ENCODE assay signal across 1 cellular context in the genomic region with DNA sequence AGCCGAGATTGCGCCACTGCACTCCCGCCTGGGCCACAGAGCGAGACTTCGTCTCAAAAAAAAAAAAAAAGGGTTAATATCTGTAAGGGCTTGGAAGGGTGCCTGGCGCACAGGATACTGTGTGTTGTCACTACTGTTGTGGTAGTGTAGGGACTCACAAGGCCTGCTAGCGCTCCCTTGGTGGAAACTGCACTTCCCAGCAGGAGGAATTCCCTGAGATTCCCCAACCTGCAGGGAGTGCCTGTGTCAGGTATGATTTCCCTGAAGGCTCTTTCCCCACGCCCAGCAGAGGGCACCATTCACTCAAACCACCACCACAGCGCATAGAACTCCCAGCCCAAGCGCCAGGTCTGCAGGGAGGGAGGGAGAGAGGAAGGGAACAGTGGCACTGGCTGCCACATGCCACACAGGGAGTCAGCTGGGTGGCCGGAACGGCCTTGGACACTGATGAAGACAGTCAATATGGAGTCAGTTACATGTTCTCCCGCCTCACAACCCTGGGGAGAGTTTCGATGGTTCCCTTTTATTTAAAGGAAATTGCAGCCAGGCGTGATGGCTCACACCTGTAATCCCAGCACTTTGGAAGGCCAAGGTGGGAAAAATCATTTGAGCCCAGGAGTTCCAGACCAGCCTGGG.
A peak's percentile ranks its signal among the peaks of the same experiment; 100 is the strongest.
TF ChIP-seq lines count a peak whose summit lies in the region.

No MANE protein-coding gene starts in this region.

TF ChIP-seq in HepG2, 621 proteins besides CTCF, POLR2A, EP300 and RAD21 (continued from another document and continues in another):
- TF ChIP-seq RELA (CRISPR knock-in tag; IDR thresholded peaks at IDR 0.05) = peak; percentile 89; the same call in 1 of the 2 replicates
- peak; percentile 100 for TF ChIP-seq STAG1 (CRISPR knock-in tag; IDR thresholded peaks at IDR 0.05)
- TF ChIP-seq ZNF296 (CRISPR knock-in tag; conservative IDR thresholded peaks at IDR 0.05) = 0 out of 2 replicates have a peak, but pooled peaks have one; percentile 31
- peak; percentile 36; the same call in 1 of the 2 replicates for TF ChIP-seq MYC (CRISPR knock-in tag; IDR thresholded peaks at IDR 0.05; ENCODE audit: borderline replicate concordance)
- TF ChIP-seq MIXL1 (CRISPR knock-in tag; IDR thresholded peaks at IDR 0.05) = peak; percentile 76
- TF ChIP-seq CREM (IDR thresholded peaks at IDR 0.05) = no peak
- no peak for TF ChIP-seq CREM (CRISPR knock-in tag; IDR thresholded peaks at IDR 0.05)
- no peak for TF ChIP-seq ZNF841 (CRISPR knock-in tag; IDR thresholded peaks at IDR 0.05; ENCODE audit: borderline replicate concordance)
- TF ChIP-seq, protein P1, sequence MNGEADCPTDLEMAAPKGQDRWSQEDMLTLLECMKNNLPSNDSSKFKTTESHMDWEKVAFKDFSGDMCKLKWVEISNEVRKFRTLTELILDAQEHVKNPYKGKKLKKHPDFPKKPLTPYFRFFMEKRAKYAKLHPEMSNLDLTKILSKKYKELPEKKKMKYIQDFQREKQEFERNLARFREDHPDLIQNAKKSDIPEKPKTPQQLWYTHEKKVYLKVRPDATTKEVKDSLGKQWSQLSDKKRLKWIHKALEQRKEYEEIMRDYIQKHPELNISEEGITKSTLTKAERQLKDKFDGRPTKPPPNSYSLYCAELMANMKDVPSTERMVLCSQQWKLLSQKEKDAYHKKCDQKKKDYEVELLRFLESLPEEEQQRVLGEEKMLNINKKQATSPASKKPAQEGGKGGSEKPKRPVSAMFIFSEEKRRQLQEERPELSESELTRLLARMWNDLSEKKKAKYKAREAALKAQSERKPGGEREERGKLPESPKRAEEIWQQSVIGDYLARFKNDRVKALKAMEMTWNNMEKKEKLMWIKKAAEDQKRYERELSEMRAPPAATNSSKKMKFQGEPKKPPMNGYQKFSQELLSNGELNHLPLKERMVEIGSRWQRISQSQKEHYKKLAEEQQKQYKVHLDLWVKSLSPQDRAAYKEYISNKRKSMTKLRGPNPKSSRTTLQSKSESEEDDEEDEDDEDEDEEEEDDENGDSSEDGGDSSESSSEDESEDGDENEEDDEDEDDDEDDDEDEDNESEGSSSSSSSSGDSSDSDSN (CRISPR knock-in tag; IDR thresholded peaks at IDR 0.05) = peak; percentile 52; the same call in 1 of the 2 replicates
- TF ChIP-seq, protein P2, sequence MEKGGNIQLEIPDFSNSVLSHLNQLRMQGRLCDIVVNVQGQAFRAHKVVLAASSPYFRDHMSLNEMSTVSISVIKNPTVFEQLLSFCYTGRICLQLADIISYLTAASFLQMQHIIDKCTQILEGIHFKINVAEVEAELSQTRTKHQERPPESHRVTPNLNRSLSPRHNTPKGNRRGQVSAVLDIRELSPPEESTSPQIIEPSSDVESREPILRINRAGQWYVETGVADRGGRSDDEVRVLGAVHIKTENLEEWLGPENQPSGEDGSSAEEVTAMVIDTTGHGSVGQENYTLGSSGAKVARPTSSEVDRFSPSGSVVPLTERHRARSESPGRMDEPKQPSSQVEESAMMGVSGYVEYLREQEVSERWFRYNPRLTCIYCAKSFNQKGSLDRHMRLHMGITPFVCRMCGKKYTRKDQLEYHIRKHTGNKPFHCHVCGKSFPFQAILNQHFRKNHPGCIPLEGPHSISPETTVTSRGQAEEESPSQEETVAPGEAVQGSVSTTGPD (CRISPR knock-in tag; IDR thresholded peaks at IDR 0.05) = no peak
- no peak for TF ChIP-seq LCORL (IDR thresholded peaks at IDR 0.05)
- TF ChIP-seq LCORL (CRISPR knock-in tag; IDR thresholded peaks at IDR 0.05) = peak; percentile 76; the same call in 1 of the 2 replicates
- TF ChIP-seq SIX1 (CRISPR knock-in tag; IDR thresholded peaks at IDR 0.05; ENCODE audit: borderline replicate concordance) = no peak
- TF ChIP-seq THAP11 (CRISPR knock-in tag; IDR thresholded peaks at IDR 0.05) = peak; percentile 53
- peak; percentile 90; the same call in 1 of the 2 replicates for TF ChIP-seq SMAD1 (CRISPR knock-in tag; IDR thresholded peaks at IDR 0.05; ENCODE audit: borderline replicate concordance, low read depth)
- TF ChIP-seq ZNF652 (CRISPR knock-in tag; IDR thresholded peaks at IDR 0.05; ENCODE audit: borderline replicate concordance, low read depth) = peak; percentile 68; the same call in 1 of the 2 replicates
- TF ChIP-seq JDP2 (CRISPR knock-in tag; IDR thresholded peaks at IDR 0.05; ENCODE audit: borderline replicate concordance) = no peak
- peak; percentile 69; the same call in 1 of the 2 replicates for TF ChIP-seq CBX5 (CRISPR knock-in tag; IDR thresholded peaks at IDR 0.05; ENCODE audit: borderline replicate concordance)
- TF ChIP-seq, protein P3, sequence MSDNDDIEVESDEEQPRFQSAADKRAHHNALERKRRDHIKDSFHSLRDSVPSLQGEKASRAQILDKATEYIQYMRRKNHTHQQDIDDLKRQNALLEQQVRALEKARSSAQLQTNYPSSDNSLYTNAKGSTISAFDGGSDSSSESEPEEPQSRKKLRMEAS (IDR thresholded peaks at IDR 0.05) = peak; percentile 58; the same call in 1 of the 2 replicates
- TF ChIP-seq RARA (CRISPR knock-in tag; IDR thresholded peaks at IDR 0.05) = peak; percentile 32; the same call in 1 of the 2 replicates
- peak; percentile 95 for TF ChIP-seq SALL1 (CRISPR knock-in tag; IDR thresholded peaks at IDR 0.05)
- TF ChIP-seq SATB2 (CRISPR knock-in tag; IDR thresholded peaks at IDR 0.05) = no peak
- peak; percentile 63; the same call in 1 of the 2 replicates for TF ChIP-seq ZBTB7B (CRISPR knock-in tag; IDR thresholded peaks at IDR 0.05)
- no peak for TF ChIP-seq NCOA2 (CRISPR knock-in tag; IDR thresholded peaks at IDR 0.05)
- TF ChIP-seq, protein P4, sequence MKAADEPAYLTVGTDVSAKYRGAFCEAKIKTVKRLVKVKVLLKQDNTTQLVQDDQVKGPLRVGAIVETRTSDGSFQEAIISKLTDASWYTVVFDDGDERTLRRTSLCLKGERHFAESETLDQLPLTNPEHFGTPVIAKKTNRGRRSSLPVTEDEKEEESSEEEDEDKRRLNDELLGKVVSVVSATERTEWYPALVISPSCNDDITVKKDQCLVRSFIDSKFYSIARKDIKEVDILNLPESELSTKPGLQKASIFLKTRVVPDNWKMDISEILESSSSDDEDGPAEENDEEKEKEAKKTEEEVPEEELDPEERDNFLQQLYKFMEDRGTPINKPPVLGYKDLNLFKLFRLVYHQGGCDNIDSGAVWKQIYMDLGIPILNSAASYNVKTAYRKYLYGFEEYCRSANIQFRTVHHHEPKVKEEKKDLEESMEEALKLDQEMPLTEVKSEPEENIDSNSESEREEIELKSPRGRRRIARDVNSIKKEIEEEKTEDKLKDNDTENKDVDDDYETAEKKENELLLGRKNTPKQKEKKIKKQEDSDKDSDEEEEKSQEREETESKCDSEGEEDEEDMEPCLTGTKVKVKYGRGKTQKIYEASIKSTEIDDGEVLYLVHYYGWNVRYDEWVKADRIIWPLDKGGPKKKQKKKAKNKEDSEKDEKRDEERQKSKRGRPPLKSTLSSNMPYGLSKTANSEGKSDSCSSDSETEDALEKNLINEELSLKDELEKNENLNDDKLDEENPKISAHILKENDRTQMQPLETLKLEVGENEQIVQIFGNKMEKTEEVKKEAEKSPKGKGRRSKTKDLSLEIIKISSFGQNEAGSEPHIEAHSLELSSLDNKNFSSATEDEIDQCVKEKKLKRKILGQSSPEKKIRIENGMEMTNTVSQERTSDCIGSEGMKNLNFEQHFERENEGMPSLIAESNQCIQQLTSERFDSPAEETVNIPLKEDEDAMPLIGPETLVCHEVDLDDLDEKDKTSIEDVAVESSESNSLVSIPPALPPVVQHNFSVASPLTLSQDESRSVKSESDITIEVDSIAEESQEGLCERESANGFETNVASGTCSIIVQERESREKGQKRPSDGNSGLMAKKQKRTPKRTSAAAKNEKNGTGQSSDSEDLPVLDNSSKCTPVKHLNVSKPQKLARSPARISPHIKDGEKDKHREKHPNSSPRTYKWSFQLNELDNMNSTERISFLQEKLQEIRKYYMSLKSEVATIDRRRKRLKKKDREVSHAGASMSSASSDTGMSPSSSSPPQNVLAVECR (CRISPR knock-in tag; IDR thresholded peaks at IDR 0.05; ENCODE audit: borderline replicate concordance) = peak; percentile 34; the same call in 1 of the 2 replicates
- TF ChIP-seq, protein P5, sequence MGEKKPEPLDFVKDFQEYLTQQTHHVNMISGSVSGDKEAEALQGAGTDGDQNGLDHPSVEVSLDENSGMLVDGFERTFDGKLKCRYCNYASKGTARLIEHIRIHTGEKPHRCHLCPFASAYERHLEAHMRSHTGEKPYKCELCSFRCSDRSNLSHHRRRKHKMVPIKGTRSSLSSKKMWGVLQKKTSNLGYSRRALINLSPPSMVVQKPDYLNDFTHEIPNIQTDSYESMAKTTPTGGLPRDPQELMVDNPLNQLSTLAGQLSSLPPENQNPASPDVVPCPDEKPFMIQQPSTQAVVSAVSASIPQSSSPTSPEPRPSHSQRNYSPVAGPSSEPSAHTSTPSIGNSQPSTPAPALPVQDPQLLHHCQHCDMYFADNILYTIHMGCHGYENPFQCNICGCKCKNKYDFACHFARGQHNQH (CRISPR knock-in tag; IDR thresholded peaks at IDR 0.05) = peak; percentile 83; the same call in 1 of the 2 replicates
- 0 out of 2 replicates have a peak, but pooled peaks have one; percentile 48 for TF ChIP-seq ZMAT3 (CRISPR knock-in tag; conservative IDR thresholded peaks at IDR 0.05)
- TF ChIP-seq ETV5 (CRISPR knock-in tag; IDR thresholded peaks at IDR 0.05; ENCODE audit: borderline replicate concordance) = peak; percentile 47; the same call in 1 of the 2 replicates
- TF ChIP-seq MYNN (CRISPR knock-in tag; IDR thresholded peaks at IDR 0.05; ENCODE audit: low read depth) = peak; percentile 49; the same call in 1 of the 2 replicates
- TF ChIP-seq NONO (IDR thresholded peaks at IDR 0.05) = no peak
- peak; percentile 78 for TF ChIP-seq NONO (CRISPR knock-in tag; conservative IDR thresholded peaks at IDR 0.05)
- peak; percentile 52; the same call in 1 of the 2 replicates for TF ChIP-seq ZNF124 (CRISPR knock-in tag; IDR thresholded peaks at IDR 0.05)
- TF ChIP-seq RBFOX2 (IDR thresholded peaks at IDR 0.05; ENCODE audit: low read depth, low read length) = no peak
- 0 out of 2 replicates have a peak, but pooled peaks have one; percentile 54 for TF ChIP-seq KLF6 (CRISPR knock-in tag; IDR thresholded peaks at IDR 0.05)
- peak; percentile 31; the same call in 1 of the 2 replicates for TF ChIP-seq GABPB1 (CRISPR knock-in tag; IDR thresholded peaks at IDR 0.05)
- no peak; the same call in 1 of the 2 replicates for TF ChIP-seq ZNF224 (CRISPR knock-in tag; IDR thresholded peaks at IDR 0.05)
- TF ChIP-seq ZNF264 (CRISPR knock-in tag; IDR thresholded peaks at IDR 0.05) = no peak
- TF ChIP-seq, protein P6, sequence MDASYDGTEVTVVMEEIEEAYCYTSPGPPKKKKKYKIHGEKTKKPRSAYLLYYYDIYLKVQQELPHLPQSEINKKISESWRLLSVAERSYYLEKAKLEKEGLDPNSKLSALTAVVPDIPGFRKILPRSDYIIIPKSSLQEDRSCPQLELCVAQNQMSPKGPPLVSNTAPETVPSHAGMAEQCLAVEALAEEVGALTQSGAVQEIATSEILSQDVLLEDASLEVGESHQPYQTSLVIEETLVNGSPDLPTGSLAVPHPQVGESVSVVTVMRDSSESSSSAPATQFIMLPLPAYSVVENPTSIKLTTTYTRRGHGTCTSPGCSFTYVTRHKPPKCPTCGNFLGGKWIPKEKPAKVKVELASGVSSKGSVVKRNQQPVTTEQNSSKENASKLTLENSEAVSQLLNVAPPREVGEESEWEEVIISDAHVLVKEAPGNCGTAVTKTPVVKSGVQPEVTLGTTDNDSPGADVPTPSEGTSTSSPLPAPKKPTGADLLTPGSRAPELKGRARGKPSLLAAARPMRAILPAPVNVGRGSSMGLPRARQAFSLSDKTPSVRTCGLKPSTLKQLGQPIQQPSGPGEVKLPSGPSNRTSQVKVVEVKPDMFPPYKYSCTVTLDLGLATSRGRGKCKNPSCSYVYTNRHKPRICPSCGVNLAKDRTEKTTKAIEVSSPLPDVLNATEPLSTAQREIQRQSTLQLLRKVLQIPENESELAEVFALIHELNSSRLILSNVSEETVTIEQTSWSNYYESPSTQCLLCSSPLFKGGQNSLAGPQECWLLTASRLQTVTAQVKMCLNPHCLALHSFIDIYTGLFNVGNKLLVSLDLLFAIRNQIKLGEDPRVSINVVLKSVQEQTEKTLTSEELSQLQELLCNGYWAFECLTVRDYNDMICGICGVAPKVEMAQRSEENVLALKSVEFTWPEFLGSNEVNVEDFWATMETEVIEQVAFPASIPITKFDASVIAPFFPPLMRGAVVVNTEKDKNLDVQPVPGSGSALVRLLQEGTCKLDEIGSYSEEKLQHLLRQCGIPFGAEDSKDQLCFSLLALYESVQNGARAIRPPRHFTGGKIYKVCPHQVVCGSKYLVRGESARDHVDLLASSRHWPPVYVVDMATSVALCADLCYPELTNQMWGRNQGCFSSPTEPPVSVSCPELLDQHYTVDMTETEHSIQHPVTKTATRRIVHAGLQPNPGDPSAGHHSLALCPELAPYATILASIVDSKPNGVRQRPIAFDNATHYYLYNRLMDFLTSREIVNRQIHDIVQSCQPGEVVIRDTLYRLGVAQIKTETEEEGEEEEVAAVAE (CRISPR knock-in tag; IDR thresholded peaks at IDR 0.05; ENCODE audit: borderline replicate concordance) = peak; percentile 83; the same call in 1 of the 2 replicates
- no peak for TF ChIP-seq ZNF549 (CRISPR knock-in tag; IDR thresholded peaks at IDR 0.05)
- TF ChIP-seq, protein P7, sequence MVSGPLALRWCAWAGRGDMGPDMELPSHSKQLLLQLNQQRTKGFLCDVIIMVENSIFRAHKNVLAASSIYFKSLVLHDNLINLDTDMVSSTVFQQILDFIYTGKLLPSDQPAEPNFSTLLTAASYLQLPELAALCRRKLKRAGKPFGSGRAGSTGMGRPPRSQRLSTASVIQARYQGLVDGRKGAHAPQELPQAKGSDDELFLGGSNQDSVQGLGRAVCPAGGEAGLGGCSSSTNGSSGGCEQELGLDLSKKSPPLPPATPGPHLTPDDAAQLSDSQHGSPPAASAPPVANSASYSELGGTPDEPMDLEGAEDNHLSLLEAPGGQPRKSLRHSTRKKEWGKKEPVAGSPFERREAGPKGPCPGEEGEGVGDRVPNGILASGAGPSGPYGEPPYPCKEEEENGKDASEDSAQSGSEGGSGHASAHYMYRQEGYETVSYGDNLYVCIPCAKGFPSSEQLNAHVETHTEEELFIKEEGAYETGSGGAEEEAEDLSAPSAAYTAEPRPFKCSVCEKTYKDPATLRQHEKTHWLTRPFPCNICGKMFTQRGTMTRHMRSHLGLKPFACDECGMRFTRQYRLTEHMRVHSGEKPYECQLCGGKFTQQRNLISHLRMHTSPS (CRISPR knock-in tag; IDR thresholded peaks at IDR 0.05; ENCODE audit: low read depth) = peak; percentile 90
- TF ChIP-seq, protein P8, sequence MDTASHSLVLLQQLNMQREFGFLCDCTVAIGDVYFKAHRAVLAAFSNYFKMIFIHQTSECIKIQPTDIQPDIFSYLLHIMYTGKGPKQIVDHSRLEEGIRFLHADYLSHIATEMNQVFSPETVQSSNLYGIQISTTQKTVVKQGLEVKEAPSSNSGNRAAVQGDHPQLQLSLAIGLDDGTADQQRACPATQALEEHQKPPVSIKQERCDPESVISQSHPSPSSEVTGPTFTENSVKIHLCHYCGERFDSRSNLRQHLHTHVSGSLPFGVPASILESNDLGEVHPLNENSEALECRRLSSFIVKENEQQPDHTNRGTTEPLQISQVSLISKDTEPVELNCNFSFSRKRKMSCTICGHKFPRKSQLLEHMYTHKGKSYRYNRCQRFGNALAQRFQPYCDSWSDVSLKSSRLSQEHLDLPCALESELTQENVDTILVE (CRISPR knock-in tag; IDR thresholded peaks at IDR 0.05) = 0 out of 2 replicates have a peak, but pooled peaks have one; percentile 73
- TF ChIP-seq TMF1 (CRISPR knock-in tag; IDR thresholded peaks at IDR 0.05; ENCODE audit: low read depth) = no peak
